In the genomic region with DNA sequence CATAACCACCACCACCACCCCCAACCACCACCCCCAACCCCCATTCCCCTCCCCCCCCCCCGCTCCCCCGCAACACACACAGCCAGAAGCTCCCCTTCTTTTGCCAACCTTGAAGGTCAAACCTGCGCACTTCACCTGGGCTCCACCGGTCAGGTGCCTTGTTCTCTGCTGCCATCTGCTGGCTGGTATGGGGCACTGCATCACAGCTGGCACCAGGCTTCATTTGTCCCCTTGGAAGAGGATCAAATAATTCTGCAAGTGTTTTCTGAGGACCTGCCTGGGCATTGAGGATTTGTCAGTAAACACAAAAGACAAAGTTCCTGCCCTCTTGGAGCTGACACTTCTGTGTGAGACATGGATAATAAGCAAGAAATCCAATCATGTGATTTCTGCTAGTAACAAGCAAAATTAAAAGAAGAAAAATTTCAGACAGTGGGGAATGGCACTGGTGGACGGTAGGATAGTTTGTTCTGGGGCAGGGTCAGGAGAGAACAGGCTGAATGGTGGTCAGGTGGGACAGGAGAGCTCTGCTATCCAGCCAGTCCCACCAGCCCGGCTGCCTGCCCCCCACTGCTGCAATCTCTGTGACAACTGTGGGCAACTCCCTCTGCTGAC, we compare ENCODE assay signal across 8 cellular contexts. TPM values are rescaled to one million over a fixed set of nuclear protein-coding genes. Genes with fewer than 3 reads are reported as not detected.
A peak's percentile ranks its signal among the peaks of the same experiment; 100 is the strongest.
DNase-seq lines count a peak whose midpoint lies in the region; ATAC-seq, FAIRE-seq and TF ChIP-seq lines count a peak whose summit lies in the region.

No MANE protein-coding gene starts in this region.

- peak; percentile 68 for DNase-seq in A172 (ENCODE audit: low spot score)
- DNase-seq in GM18507 (ENCODE audit: extremely low spot score, insufficient read length, low read depth), result peak; percentile 68
- DNase-seq in NCI-H510A (lab: John Stamatoyannopoulos, UW), result peak; percentile 13
- DNase-seq in activated CD8-positive, alpha-beta T cell treated with anti-CD3 and anti-CD28 coated beads for 36 hours, result peak; percentile 76
- peak; percentile 68 to 76 (median 72) for DNase-seq in effector memory CD8-positive, alpha-beta T cell
- peak; percentile 63 for DNase-seq in midbrain (lab: John Stamatoyannopoulos, UW)
- peak; percentile 83 for DNase-seq in stimulated activated CD8-positive, alpha-beta memory T cell treated with anti-CD3 and anti-CD28 coated beads, Interleukin-4, amount 100 ng/mL, for 48 hours

- intact Hi-C loops in activated CD8-positive, alpha-beta T cell treated with anti-CD3 and anti-CD28 coated beads for 36 hours (cut with micrococcal nuclease), result loop anchor here (2.0 to 5.0 kb wide), 2 partner anchors 41 to 57 kb away; no protein-coding TSS in a partner anchor

- TF ChIP-seq CTCF in activated CD8-positive, alpha-beta T cell treated with anti-CD3 and anti-CD28 coated beads for 36 hours (IDR thresholded peaks at IDR 0.05), result peak; percentile 87

- no peaks in the 10 kb centered on the region for H3K9me3 Mint-ChIP-seq in activated CD8-positive, alpha-beta T cell treated with anti-CD3 and anti-CD28 coated beads for 36 hours
- H3K9me3 Mint-ChIP-seq in effector memory CD8-positive, alpha-beta T cell, result no peaks in the 10 kb centered on the region

- peak; percentile 84 for FAIRE-seq in GM18507 (lab: Jason Lieb, UNC)

- H3K27me3 Mint-ChIP-seq in activated CD8-positive, alpha-beta T cell treated with anti-CD3 and anti-CD28 coated beads for 36 hours, result peaks cover 26% of the 10 kb centered on the region
- peaks cover 29 to 50% of the 10 kb centered on the region in 2 donors for H3K27me3 Mint-ChIP-seq in effector memory CD8-positive, alpha-beta T cell

- POLR2A ChIA-PET in activated CD8-positive, alpha-beta T cell treated with anti-CD3 and anti-CD28 coated beads for 36 hours (lab: Charles Lee), result interaction anchor here (0.7 to 1.3 kb wide), 5 partner anchors 50 to 756 kb away, joined by 3 to 4 read pairs (median 3); no protein-coding TSS in a partner anchor

- H3K4me3 Mint-ChIP-seq in activated CD8-positive, alpha-beta T cell treated with anti-CD3 and anti-CD28 coated beads for 36 hours, result no peak overlapping the region
- no peak overlapping the region for H3K4me3 Mint-ChIP-seq in effector memory CD8-positive, alpha-beta T cell

- H3K36me3 Mint-ChIP-seq in activated CD8-positive, alpha-beta T cell treated with anti-CD3 and anti-CD28 coated beads for 36 hours (ENCODE audit: low read depth), result no peaks in the 10 kb centered on the region
- H3K36me3 Mint-ChIP-seq in effector memory CD8-positive, alpha-beta T cell (ENCODE audit: insufficient read depth), result peaks cover 4% of the 10 kb centered on the region

- CTCF ChIA-PET in activated CD8-positive, alpha-beta T cell treated with anti-CD3 and anti-CD28 coated beads for 36 hours (lab: Charles Lee), result interaction anchor here (0.7 to 10.4 kb wide), 39 partner anchors 8 to 264 kb away, joined by 3 to 198 read pairs (median 4); no protein-coding TSS in a partner anchor

- ATAC-seq in activated CD8-positive, alpha-beta T cell treated with anti-CD3 and anti-CD28 coated beads for 36 hours, result peak; percentile 97
- peak; percentile 85 for ATAC-seq in effector memory CD8-positive, alpha-beta T cell (replicated peaks)
- no peak for ATAC-seq in HG03378 (IDR thresholded peaks at IDR 0.05; ENCODE audit: unreplicated experiment)

- no peaks in the 10 kb centered on the region for H3K4me1 Mint-ChIP-seq in activated CD8-positive, alpha-beta T cell treated with anti-CD3 and anti-CD28 coated beads for 36 hours (ENCODE audit: low read depth)
- peaks cover 0 to 4% of the 10 kb centered on the region in 2 donors for H3K4me1 Mint-ChIP-seq in effector memory CD8-positive, alpha-beta T cell (ENCODE audit: low read depth in 2 of 2)

- no peak overlapping the region for H3K27ac Mint-ChIP-seq in activated CD8-positive, alpha-beta T cell treated with anti-CD3 and anti-CD28 coated beads for 36 hours
- H3K27ac Mint-ChIP-seq in effector memory CD8-positive, alpha-beta T cell, result no peak overlapping the region

RNA-seq across cellular contexts. Expression of gene LMX1B, which starts 55.6 kb away (rescaled TPM):
- total RNA-seq in A172 (2014; rRNA removed; shearing (Covaris generic)), result 1.8 and 2.9 TPM in 2 replicates
- not detected for total RNA-seq in activated CD8-positive, alpha-beta T cell treated with anti-CD3 and anti-CD28 coated beads for 36 hours

Comparison
In these comparisons a context has a peak if more than half of its experiments do, and no peak if none do; other contexts are left out.
1. DNase-seq: peak in every context shown above with its lines; median percentile 83 in stimulated activated CD8-positive, alpha-beta memory T cell treated with anti-CD3 and anti-CD28 coated beads, Interleukin-4, amount 100 ng/mL, for 48 hours; 76 in activated CD8-positive, alpha-beta T cell treated with anti-CD3 and anti-CD28 coated beads for 36 hours; 72 in effector memory CD8-positive, alpha-beta T cell; 68 in A172; 68 in GM18507; 63 in midbrain; 13 in NCI-H510A.